ENCODE assay signal across 1 cellular context in the genomic region with DNA sequence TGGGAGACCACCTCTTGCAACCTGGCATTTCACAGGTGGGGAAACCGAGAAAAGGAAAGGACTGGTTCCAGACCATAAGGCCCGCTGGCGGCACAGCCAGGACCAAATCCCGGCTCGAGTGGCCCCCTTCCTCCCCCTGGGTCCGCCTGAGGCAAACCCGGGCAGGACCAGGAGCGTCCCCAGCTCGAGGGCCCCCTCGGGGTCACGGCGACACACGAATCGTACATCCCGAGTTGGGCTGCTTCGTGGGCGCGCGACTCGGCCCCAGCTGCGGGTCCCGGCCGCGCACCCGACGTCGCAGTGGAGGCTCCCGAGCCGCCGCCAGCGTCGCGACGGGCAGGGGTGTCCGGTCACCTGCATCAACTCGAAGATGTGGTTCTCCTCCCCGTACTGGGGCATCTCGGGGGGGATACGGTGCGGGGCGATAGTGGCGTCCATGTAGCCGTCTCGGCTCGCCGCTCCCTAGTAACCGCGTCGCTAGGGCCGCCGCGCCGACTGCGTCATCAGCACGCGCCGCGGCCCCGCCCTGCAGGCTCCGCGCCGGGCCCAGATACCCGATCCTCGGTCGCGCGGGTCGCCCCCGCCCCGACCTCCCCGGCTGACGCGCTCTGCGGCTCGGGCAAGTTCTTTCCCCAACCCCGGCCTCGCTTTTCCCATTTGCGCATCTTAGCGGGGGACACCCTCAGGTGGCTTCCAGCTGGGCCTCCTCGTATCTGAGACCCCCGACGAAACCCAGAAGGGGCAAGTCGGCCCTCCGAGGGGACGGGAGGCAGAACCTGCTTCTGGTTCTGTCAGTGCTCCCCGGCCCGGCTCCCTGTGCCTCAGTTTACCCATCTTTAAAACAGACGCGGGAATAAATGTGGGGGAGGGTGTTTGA.
A peak's percentile ranks its signal among the peaks of the same experiment; 100 is the strongest.
TF ChIP-seq lines count a peak whose summit lies in the region.

A gene with protein sequence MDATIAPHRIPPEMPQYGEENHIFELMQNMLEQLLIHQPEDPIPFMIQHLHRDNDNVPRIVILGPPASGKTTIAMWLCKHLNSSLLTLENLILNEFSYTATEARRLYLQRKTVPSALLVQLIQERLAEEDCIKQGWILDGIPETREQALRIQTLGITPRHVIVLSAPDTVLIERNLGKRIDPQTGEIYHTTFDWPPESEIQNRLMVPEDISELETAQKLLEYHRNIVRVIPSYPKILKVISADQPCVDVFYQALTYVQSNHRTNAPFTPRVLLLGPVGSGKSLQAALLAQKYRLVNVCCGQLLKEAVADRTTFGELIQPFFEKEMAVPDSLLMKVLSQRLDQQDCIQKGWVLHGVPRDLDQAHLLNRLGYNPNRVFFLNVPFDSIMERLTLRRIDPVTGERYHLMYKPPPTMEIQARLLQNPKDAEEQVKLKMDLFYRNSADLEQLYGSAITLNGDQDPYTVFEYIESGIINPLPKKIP (minus strand): TSS at position 467 of the 877 bp plus-strand sequence. CDS start 29 bp downstream, at position 438.

TF ChIP-seq in K562, 482 proteins besides CTCF, POLR2A, EP300 and RAD21 (continued from another document and continues in another):
- TF ChIP-seq, protein P1, sequence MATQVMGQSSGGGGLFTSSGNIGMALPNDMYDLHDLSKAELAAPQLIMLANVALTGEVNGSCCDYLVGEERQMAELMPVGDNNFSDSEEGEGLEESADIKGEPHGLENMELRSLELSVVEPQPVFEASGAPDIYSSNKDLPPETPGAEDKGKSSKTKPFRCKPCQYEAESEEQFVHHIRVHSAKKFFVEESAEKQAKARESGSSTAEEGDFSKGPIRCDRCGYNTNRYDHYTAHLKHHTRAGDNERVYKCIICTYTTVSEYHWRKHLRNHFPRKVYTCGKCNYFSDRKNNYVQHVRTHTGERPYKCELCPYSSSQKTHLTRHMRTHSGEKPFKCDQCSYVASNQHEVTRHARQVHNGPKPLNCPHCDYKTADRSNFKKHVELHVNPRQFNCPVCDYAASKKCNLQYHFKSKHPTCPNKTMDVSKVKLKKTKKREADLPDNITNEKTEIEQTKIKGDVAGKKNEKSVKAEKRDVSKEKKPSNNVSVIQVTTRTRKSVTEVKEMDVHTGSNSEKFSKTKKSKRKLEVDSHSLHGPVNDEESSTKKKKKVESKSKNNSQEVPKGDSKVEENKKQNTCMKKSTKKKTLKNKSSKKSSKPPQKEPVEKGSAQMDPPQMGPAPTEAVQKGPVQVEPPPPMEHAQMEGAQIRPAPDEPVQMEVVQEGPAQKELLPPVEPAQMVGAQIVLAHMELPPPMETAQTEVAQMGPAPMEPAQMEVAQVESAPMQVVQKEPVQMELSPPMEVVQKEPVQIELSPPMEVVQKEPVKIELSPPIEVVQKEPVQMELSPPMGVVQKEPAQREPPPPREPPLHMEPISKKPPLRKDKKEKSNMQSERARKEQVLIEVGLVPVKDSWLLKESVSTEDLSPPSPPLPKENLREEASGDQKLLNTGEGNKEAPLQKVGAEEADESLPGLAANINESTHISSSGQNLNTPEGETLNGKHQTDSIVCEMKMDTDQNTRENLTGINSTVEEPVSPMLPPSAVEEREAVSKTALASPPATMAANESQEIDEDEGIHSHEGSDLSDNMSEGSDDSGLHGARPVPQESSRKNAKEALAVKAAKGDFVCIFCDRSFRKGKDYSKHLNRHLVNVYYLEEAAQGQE (CRISPR knock-in tag; IDR thresholded peaks at IDR 0.05; ENCODE audit: low read depth), result peak; percentile 20; the same call in 1 of the 2 replicates
- no peak for TF ChIP-seq MIER1 (IDR thresholded peaks at IDR 0.05; ENCODE audit: low read depth)
- no peak for TF ChIP-seq ZNF717 (CRISPR knock-in tag; IDR thresholded peaks at IDR 0.05)
- TF ChIP-seq RBM25 (IDR thresholded peaks at IDR 0.05; ENCODE audit: low read depth, low read length, severe bottlenecking), result peak; percentile 98
- no peak for TF ChIP-seq NR4A1 (CRISPR knock-in tag; IDR thresholded peaks at IDR 0.05)
- TF ChIP-seq NR4A1 (tag; IDR thresholded peaks at IDR 0.05), result peak; percentile 36; the same call in 1 of the 2 replicates
- peak in 1 of 2 experiments; percentile 52; a peak in 2 of 4 replicates for TF ChIP-seq KDM1A (IDR thresholded peaks at IDR 0.05)
- TF ChIP-seq BRCA1 (IDR thresholded peaks at IDR 0.05), result no peak
- no peak for TF ChIP-seq BRCA1 (CRISPR knock-in tag; IDR thresholded peaks at IDR 0.05)
- TF ChIP-seq PBX2 (CRISPR knock-in tag; IDR thresholded peaks at IDR 0.05; ENCODE audit: low read depth), result no peak
- no peak for TF ChIP-seq PBX2 (tag; conservative IDR thresholded peaks at IDR 0.05; ENCODE audit: low read depth)
- peak; percentile 54 for TF ChIP-seq SUPT5H (IDR thresholded peaks at IDR 0.05)
- TF ChIP-seq NFE2 (IDR thresholded peaks at IDR 0.05; ENCODE audit: low read depth), result no peak
- TF ChIP-seq ZNF318 (IDR thresholded peaks at IDR 0.05; ENCODE audit: borderline replicate concordance in 1 of 2, low read depth in 1 of 2), result no peak
- TF ChIP-seq BRD4 (IDR thresholded peaks at IDR 0.05), result 0 out of 2 replicates have a peak, but pooled peaks have one; percentile 66
- TF ChIP-seq FOXK1 (CRISPR knock-in tag; IDR thresholded peaks at IDR 0.05; ENCODE audit: borderline replicate concordance), result no peak
- TF ChIP-seq AFF1 (IDR thresholded peaks at IDR 0.05; ENCODE audit: low read depth in 1 of 2, partially characterized antibody in 2 of 2), result no peak
- peak; percentile 61; the same call in 1 of the 2 replicates for TF ChIP-seq C11orf30 (IDR thresholded peaks at IDR 0.05; ENCODE audit: low read depth)
- no peak for TF ChIP-seq ZNF780A (CRISPR knock-in tag; IDR thresholded peaks at IDR 0.05)
- TF ChIP-seq ZEB2 (IDR thresholded peaks at IDR 0.05), result no peak
- TF ChIP-seq RBM17 (IDR thresholded peaks at IDR 0.05; ENCODE audit: borderline replicate concordance, low read depth, low read length), result no peak
- TF ChIP-seq GTF2A2 (tag; IDR thresholded peaks at IDR 0.05), result no peak
- TF ChIP-seq MEF2A (IDR thresholded peaks at IDR 0.05; ENCODE audit: control insufficient read depth, low read depth, low read length), result no peak
- no peak for TF ChIP-seq POLR2AphosphoS2 (IDR thresholded peaks at IDR 0.05; ENCODE audit: low read length)
- TF ChIP-seq, protein P2, sequence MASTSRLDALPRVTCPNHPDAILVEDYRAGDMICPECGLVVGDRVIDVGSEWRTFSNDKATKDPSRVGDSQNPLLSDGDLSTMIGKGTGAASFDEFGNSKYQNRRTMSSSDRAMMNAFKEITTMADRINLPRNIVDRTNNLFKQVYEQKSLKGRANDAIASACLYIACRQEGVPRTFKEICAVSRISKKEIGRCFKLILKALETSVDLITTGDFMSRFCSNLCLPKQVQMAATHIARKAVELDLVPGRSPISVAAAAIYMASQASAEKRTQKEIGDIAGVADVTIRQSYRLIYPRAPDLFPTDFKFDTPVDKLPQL (IDR thresholded peaks at IDR 0.05; ENCODE audit: extremely low read depth, insufficient read length), result no peak
- TF ChIP-seq HSF4 (CRISPR knock-in tag; IDR thresholded peaks at IDR 0.05; ENCODE audit: borderline replicate concordance), result no peak
- TF ChIP-seq, protein P3, sequence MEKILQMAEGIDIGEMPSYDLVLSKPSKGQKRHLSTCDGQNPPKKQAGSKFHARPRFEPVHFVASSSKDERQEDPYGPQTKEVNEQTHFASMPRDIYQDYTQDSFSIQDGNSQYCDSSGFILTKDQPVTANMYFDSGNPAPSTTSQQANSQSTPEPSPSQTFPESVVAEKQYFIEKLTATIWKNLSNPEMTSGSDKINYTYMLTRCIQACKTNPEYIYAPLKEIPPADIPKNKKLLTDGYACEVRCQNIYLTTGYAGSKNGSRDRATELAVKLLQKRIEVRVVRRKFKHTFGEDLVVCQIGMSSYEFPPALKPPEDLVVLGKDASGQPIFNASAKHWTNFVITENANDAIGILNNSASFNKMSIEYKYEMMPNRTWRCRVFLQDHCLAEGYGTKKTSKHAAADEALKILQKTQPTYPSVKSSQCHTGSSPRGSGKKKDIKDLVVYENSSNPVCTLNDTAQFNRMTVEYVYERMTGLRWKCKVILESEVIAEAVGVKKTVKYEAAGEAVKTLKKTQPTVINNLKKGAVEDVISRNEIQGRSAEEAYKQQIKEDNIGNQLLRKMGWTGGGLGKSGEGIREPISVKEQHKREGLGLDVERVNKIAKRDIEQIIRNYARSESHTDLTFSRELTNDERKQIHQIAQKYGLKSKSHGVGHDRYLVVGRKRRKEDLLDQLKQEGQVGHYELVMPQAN (IDR thresholded peaks at IDR 0.05; ENCODE audit: borderline replicate concordance), result peak; percentile 69; the same call in 1 of the 2 replicates
- TF ChIP-seq ZSCAN29 (IDR thresholded peaks at IDR 0.05), result no peak
